27 cellular contexts compared by ENCODE assay signal in genomic region chr16:87459833-87460232, GRCh38.
"Had no signal": no experiment of that assay in that cellular context is flagged by ENCODE, and none has a peak within 500 bp of the region (broad histone marks: within the 10 kb centered on the region; RNA-seq: fewer than 3 reads in every experiment).

No MANE protein-coding gene starts in this region.

- H3K9me3 Mint-ChIP-seq: central memory CD8-positive, alpha-beta T cell; effector memory CD8-positive, alpha-beta T cell; natural killer cell; neural crest cell; stimulated activated effector memory CD8-positive, alpha-beta T cell treated with anti-CD3 and anti-CD28 coated beads, Interleukin-12 subunit alpha, Interleukin-12 subunit beta, amount 100 ng/mL, for 72 hours had no signal

- H3K9me3 ChIP-seq: gastrocnemius medialis, left lung, neutrophil, pancreas, right lobe of liver, stomach, tibial artery, upper lobe of left lung, uterus had no signal

- H3K4me3 Mint-ChIP-seq: central memory CD8-positive, alpha-beta T cell; effector memory CD8-positive, alpha-beta T cell; natural killer cell; neural crest cell; stimulated activated effector memory CD8-positive, alpha-beta T cell treated with anti-CD3 and anti-CD28 coated beads, Interleukin-12 subunit alpha, Interleukin-12 subunit beta, amount 100 ng/mL, for 72 hours had no signal

- DNase-seq: effector memory CD8-positive, alpha-beta T cell; foreskin fibroblast; gastrocnemius medialis; kidney; left cardiac atrium; left lung; mammary epithelial cell; natural killer cell; pancreas; right lobe of liver; small intestine; stimulated activated CD4-positive, alpha-beta T cell treated with anti-CD3 and anti-CD28 coated beads, Interleukin-12 subunit alpha, Interleukin-12 subunit beta, amount 100 ng/mL, for 4 hours; stimulated activated CD4-positive, alpha-beta T cell treated with anti-CD3 and anti-CD28 coated beads, Interleukin-1b, Interleukin-23, amount 100 ng/mL, for 48 hours; stimulated activated CD4-positive, alpha-beta T cell treated with anti-CD3 and anti-CD28 coated beads, Interleukin-4, amount 100 ng/mL, for 1 hour; stimulated activated naive CD4-positive, alpha-beta T cell treated with Interleukin-2 at 50 U/mL for 16 hours; stomach; tibial artery; upper lobe of left lung; uterus had no signal

- H3K27ac Mint-ChIP-seq: effector memory CD8-positive, alpha-beta T cell; natural killer cell; progenitor cell of endocrine pancreas; stimulated activated effector memory CD8-positive, alpha-beta T cell treated with anti-CD3 and anti-CD28 coated beads, Interleukin-12 subunit alpha, Interleukin-12 subunit beta, amount 100 ng/mL, for 72 hours had no signal

- H3K27me3 ChIP-seq: gastrocnemius medialis, hepatocyte, left lung, neutrophil, pancreas, right lobe of liver, stomach, tibial artery, upper lobe of left lung, uterus had no signal

- H2AFZ ChIP-seq: hepatocyte had no signal

- H3K27me3 Mint-ChIP-seq: central memory CD8-positive, alpha-beta T cell; effector memory CD8-positive, alpha-beta T cell; progenitor cell of endocrine pancreas had no signal

- H3K36me3 Mint-ChIP-seq: natural killer cell had no signal

- H3K36me3 ChIP-seq: uterus had no signal

- H3K27ac ChIP-seq: coronary artery, epithelial cell of prostate, gastrocnemius medialis, hepatocyte, left lung, neutrophil, pancreas, stomach, tibial artery, uterus had no signal

- H3K4me2 ChIP-seq: hepatocyte had no signal

- H3K4me3 ChIP-seq: coronary artery, gastrocnemius medialis, hepatocyte, left lung, pancreas, right lobe of liver, stomach, tibial artery, upper lobe of left lung, uterus had no signal
